In genomic region chr5:4044881-4045280, GRCh38 we compare ENCODE assay signal across 6 cellular contexts.
"Had no signal": no experiment of that assay in that cellular context is flagged by ENCODE, and none has a peak within 500 bp of the region (broad histone marks: within the 10 kb centered on the region; RNA-seq: fewer than 3 reads in every experiment).

No MANE protein-coding gene starts in this region.

- H3K27ac ChIP-seq: HL-60 had no signal

- H3K4me2 ChIP-seq: GM23338 had no signal

- H2AFZ ChIP-seq: GM23338 had no signal

- ATAC-seq: GM23338, HepG2 had no signal

- DNase-seq: H9, HCEC 1CT, KBM-7 had no signal

- H3K4me3 ChIP-seq: GM23338 had no signal
